ENCODE assay signal across 8 cellular contexts in genomic region chr16:30893082-30893743, GRCh38.
DNase-seq lines count a peak whose midpoint lies in the region; ATAC-seq lines count a peak whose summit lies in the region.

No MANE protein-coding gene starts in this region.

- no peaks in the 10 kb centered on the region for H3K27me3 Mint-ChIP-seq in central memory CD8-positive, alpha-beta T cell

- H3K9me3 Mint-ChIP-seq in central memory CD8-positive, alpha-beta T cell, result no peaks in the 10 kb centered on the region

- H3K4me1 ChIP-seq in mucosa of stomach (ENCODE audit: control insufficient read depth, insufficient read depth, low read length), result peaks cover 45% of the 10 kb centered on the region

- H3K4me1 Mint-ChIP-seq in central memory CD8-positive, alpha-beta T cell, result peaks cover 42% of the 10 kb centered on the region

- H3K36me3 ChIP-seq in mucosa of stomach (ENCODE audit: control insufficient read depth, insufficient read depth, low read length), result no peaks in the 10 kb centered on the region

- DNase-seq in stimulated activated CD4-positive, alpha-beta T cell treated with anti-CD3 and anti-CD28 coated beads, Interleukin-2, amount 100 ng/mL, for 24 hours, result peak; percentile 28 to 38
- no peak for DNase-seq in stimulated activated CD4-positive, alpha-beta T cell treated with anti-CD3 and anti-CD28 coated beads, Interleukin-12 subunit alpha, Interleukin-12 subunit beta, amount 100 ng/mL, for 4 hours
- DNase-seq in NAMALWA (ENCODE audit: low spot score) (peak; percentile 49), iPS-NIHi7 (ENCODE audit: extremely low spot score) (no peak)
- DNase-seq in central memory CD8-positive, alpha-beta T cell (ENCODE audit: low spot score in 2 of 2), result no peak

- peak overlapping the region; percentile 79 for H3K27ac Mint-ChIP-seq in central memory CD8-positive, alpha-beta T cell (ENCODE audit: low read depth)

- H3K27me3 ChIP-seq in mucosa of stomach (ENCODE audit: control insufficient read depth, insufficient read depth, low read length), result no peaks in the 10 kb centered on the region

- peak; percentile 31 for ATAC-seq in central memory CD8-positive, alpha-beta T cell (replicated peaks; ENCODE audit: extremely low read depth, poor library complexity, severe bottlenecking)
- ATAC-seq in HG02763 (IDR thresholded peaks at IDR 0.05; ENCODE audit: unreplicated experiment) (no peak), HG02981 (IDR thresholded peaks at IDR 0.05; ENCODE audit: unreplicated experiment) (no peak)

- H3K9ac ChIP-seq in mucosa of stomach (ENCODE audit: low read length), result peak overlapping the region; percentile 76

- H3K36me3 Mint-ChIP-seq in central memory CD8-positive, alpha-beta T cell (ENCODE audit: insufficient read depth), result peaks cover 31% of the 10 kb centered on the region

- H3K9me3 ChIP-seq in mucosa of stomach (ENCODE audit: control insufficient read depth, low read length), result no peaks in the 10 kb centered on the region

- H3K4me3 ChIP-seq in mucosa of stomach (ENCODE audit: low read length), result peak overlapping the region; percentile 42

- H3K4me3 Mint-ChIP-seq in central memory CD8-positive, alpha-beta T cell, result peak overlapping the region; percentile 86

Comparison
In these comparisons a context has a peak if more than half of its experiments do, and no peak if none do; other contexts are left out.
1. DNase-seq: peak in stimulated activated CD4-positive, alpha-beta T cell treated with anti-CD3 and anti-CD28 coated beads, Interleukin-2, amount 100 ng/mL, for 24 hours (2 of 2) and NAMALWA (single experiment); none in stimulated activated CD4-positive, alpha-beta T cell treated with anti-CD3 and anti-CD28 coated beads, Interleukin-12 subunit alpha, Interleukin-12 subunit beta, amount 100 ng/mL, for 4 hours (single experiment), central memory CD8-positive, alpha-beta T cell (0 of 2) and iPS-NIHi7 (single experiment).